11 cellular contexts compared by ENCODE assay signal in the genomic region with DNA sequence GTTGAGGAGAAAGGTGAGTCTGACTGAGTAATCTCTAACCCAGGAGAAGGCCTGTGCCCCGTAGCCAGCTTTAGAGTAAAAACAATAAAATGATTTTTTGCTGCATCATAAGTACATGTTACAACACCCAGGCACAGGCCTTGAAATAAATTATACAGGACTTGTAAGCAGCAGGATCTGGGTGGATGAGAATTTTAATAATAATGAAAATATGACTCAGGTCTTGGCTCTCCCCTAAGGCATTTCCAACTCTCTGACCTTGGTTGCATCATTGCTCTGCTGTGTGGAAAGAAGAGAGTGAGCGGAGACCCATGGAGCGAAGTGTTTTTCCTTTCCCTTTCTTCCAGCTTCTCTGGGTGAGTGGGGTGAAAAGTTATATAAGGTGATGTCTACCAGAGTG. TPM values are rescaled to one million over a fixed set of nuclear protein-coding genes. Genes with fewer than 3 reads are reported as not detected.
DNase-seq lines count a peak whose midpoint lies in the region; ATAC-seq and TF ChIP-seq lines count a peak whose summit lies in the region.
"Had no signal": no experiment of that assay in that cellular context is flagged by ENCODE, and none has a peak within 500 bp of the region (broad histone marks: within the 10 kb centered on the region; RNA-seq: fewer than 3 reads in every experiment).

No MANE protein-coding gene starts in this region.

- no peak overlapping the region for H3K27ac ChIP-seq in upper lobe of right lung
- H3K27ac ChIP-seq: BLaER1 had no signal

- H3K4me3 ChIP-seq in upper lobe of right lung, result no peak overlapping the region
- H3K4me3 ChIP-seq: BLaER1 had no signal

- no peaks in the 10 kb centered on the region for H3K9me3 ChIP-seq in upper lobe of right lung
- H3K9me3 ChIP-seq: BLaER1 had no signal

- H3K36me3 Mint-ChIP-seq in activated T-cell treated with anti-CD3 and anti-CD28 coated beads, Interleukin-2, amount 50 U/mL, for 72 hours (ENCODE audit: insufficient read depth in 2 of 2), result no peaks in the 10 kb centered on the region
- H3K36me3 Mint-ChIP-seq in activated T-cell treated with anti-CD3 and anti-CD28 coated beads, Interleukin-2, amount 50 U/mL, for 24 hours (ENCODE audit: low read depth), result no peaks in the 10 kb centered on the region

- H3K9me3 Mint-ChIP-seq in activated T-cell treated with anti-CD3 and anti-CD28 coated beads, Interleukin-2, amount 50 U/mL, for 72 hours, result no peaks in the 10 kb centered on the region
- H3K9me3 Mint-ChIP-seq in activated T-cell treated with anti-CD3 and anti-CD28 coated beads, Interleukin-2, amount 50 U/mL, for 24 hours, result no peaks in the 10 kb centered on the region

- H3K27ac Mint-ChIP-seq in activated T-cell treated with anti-CD3 and anti-CD28 coated beads, Interleukin-2, amount 50 U/mL, for 72 hours, result peak overlapping the region; percentile 62
- no peak overlapping the region for H3K27ac Mint-ChIP-seq in activated T-cell treated with anti-CD3 and anti-CD28 coated beads, Interleukin-2, amount 50 U/mL, for 24 hours

- intact Hi-C loops in upper lobe of right lung (cut with DNase I), result no loop called here

- no peaks in the 10 kb centered on the region for H3K27me3 Mint-ChIP-seq in activated T-cell treated with anti-CD3 and anti-CD28 coated beads, Interleukin-2, amount 50 U/mL, for 72 hours (ENCODE audit: low read depth)
- no peaks in the 10 kb centered on the region for H3K27me3 Mint-ChIP-seq in activated T-cell treated with anti-CD3 and anti-CD28 coated beads, Interleukin-2, amount 50 U/mL, for 24 hours

- no peaks in the 10 kb centered on the region for H3K36me3 ChIP-seq in upper lobe of right lung
- H3K36me3 ChIP-seq: BLaER1 had no signal

- peaks cover 5% of the 10 kb centered on the region for H3K4me1 ChIP-seq in upper lobe of right lung

- TF ChIP-seq CTCF in upper lobe of right lung (IDR thresholded peaks at IDR 0.05) (no peak), GM13976 (IDR thresholded peaks at IDR 0.05; ENCODE audit: borderline replicate concordance, control extremely low read depth, extremely low read depth, insufficient read depth, missing control alignments) (no peak)

- in situ Hi-C loops in GM13976 (cut with MboI; ENCODE audit: low sequenced_read_pairs, unreplicated experiment), result loop anchor here (10.0 to 25.0 kb wide), 2 partner anchors 373 to 540 kb away; no protein-coding TSS in a partner anchor

- H3K4me3 Mint-ChIP-seq in activated T-cell treated with anti-CD3 and anti-CD28 coated beads, Interleukin-2, amount 50 U/mL, for 72 hours, result peak overlapping the region in 1 of 2 donors; percentile 21
- H3K4me3 Mint-ChIP-seq in activated T-cell treated with anti-CD3 and anti-CD28 coated beads, Interleukin-2, amount 50 U/mL, for 24 hours, result no peak overlapping the region

- ATAC-seq in activated T-cell treated with anti-CD3 and anti-CD28 coated beads, Interleukin-2, amount 50 U/mL, for 72 hours (replicated peaks in 1 of 2), result peak; percentile 28 to 41
- ATAC-seq in upper lobe of right lung, result peak; percentile 33
- ATAC-seq in HG02588 (IDR thresholded peaks at IDR 0.05; ENCODE audit: unreplicated experiment), result no peak

- H3K27me3 ChIP-seq in upper lobe of right lung, result no peaks in the 10 kb centered on the region
- H3K27me3 ChIP-seq: BLaER1 had no signal

- DNase-seq in activated T-cell treated with anti-CD3 and anti-CD28 coated beads, Interleukin-2, amount 50 U/mL, for 72 hours, result no peak
- DNase-seq in activated T-cell treated with anti-CD3 and anti-CD28 coated beads, Interleukin-2, amount 50 U/mL, for 24 hours, result no peak
- DNase-seq in brain pericyte (ENCODE audit: low read depth, low spot score) (peak; percentile 88), iris pigment epithelial cell (ENCODE audit: low read depth) (peak; percentile 99), upper lobe of right lung (no peak), GM13976 (ENCODE audit: low spot score) (no peak), NCI-H146 treated with DMSO at 0.1 percent for 48 hours (lab: John Stamatoyannopoulos, UW; ENCODE audit: unreplicated experiment) (no peak)
- DNase-seq: activated CD8-positive, alpha-beta memory T cell treated with anti-CD3 and anti-CD28 coated beads, Interleukin-2, amount 50 U/mL, for 4 hours; NCI-H2081 had no signal

- peaks cover 26% of the 10 kb centered on the region for H3K4me1 Mint-ChIP-seq in activated T-cell treated with anti-CD3 and anti-CD28 coated beads, Interleukin-2, amount 50 U/mL, for 72 hours (ENCODE audit: low read depth)
- peaks cover 11% of the 10 kb centered on the region for H3K4me1 Mint-ChIP-seq in activated T-cell treated with anti-CD3 and anti-CD28 coated beads, Interleukin-2, amount 50 U/mL, for 24 hours (ENCODE audit: low read depth)

RNA-seq across cellular contexts. Expression of a gene that starts 44.6 kb away (rescaled TPM):
- total RNA-seq in activated T-cell treated with anti-CD3 and anti-CD28 coated beads, Interleukin-2, amount 50 U/mL, for 72 hours, result 1 to 10 TPM; 1.2 to 7.2 TPM
- 1.2 TPM for total RNA-seq in upper lobe of right lung

Comparison
In these comparisons a context has a peak if more than half of its experiments do, and no peak if none do; other contexts are left out.
1. DNase-seq: peak in brain pericyte (single experiment) and iris pigment epithelial cell (single experiment); none in activated T-cell treated with anti-CD3 and anti-CD28 coated beads, Interleukin-2, amount 50 U/mL, for 72 hours (0 of 2), activated T-cell treated with anti-CD3 and anti-CD28 coated beads, Interleukin-2, amount 50 U/mL, for 24 hours (single experiment), upper lobe of right lung (single experiment), GM13976 (single experiment) and NCI-H146 treated with DMSO at 0.1 percent for 48 hours (single experiment).